8 cellular contexts compared by ENCODE assay signal in the genomic region with DNA sequence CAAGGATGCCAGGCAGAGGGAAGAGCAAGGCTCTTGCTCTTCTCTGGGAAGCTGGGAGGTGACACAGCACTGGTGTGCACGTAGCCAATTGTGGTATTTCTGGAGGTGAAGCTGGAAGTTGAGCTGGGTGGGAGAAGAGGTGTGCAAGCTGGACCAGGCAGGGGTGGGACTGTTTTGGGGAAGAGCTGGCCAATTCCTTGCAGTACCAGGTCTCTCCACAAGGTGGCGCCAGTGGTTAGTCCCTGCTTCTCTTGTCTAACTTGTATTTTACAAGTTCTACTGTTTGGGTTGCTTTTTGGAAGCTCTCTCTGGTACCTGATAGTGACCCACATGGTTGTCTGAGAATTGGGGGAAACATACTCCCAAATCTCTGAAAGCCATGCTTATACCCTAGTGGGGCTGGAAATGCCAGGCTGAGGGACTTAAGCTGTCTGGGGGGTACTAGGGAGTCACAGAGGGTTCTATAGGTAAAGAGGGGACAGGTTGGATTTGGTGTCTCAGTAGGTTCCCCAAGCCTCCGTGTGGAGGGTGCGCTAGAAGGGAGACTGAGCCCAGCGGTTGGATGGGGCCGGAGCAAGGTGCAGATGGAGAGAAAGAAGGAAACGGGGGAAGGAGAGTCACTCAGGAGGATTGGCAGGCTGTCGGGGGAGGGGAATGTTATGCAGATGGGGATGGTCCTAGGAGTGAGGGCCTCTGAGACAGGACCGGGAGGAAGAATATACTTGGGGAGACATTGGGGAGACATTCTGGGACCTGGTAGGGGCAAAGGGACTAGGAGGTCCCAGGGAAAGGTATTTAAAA. TPM values are rescaled to one million over a fixed set of nuclear protein-coding genes. Genes with fewer than 3 reads are reported as not detected.
A peak's percentile ranks its signal among the peaks of the same experiment; 100 is the strongest.
DNase-seq lines count a peak whose midpoint lies in the region; ATAC-seq and TF ChIP-seq lines count a peak whose summit lies in the region.

No MANE protein-coding gene starts in this region.

- no peaks in the 10 kb centered on the region for H3K36me3 Mint-ChIP-seq in neural crest cell (ENCODE audit: low read depth)

- no peak for ATAC-seq in GM21447 (IDR thresholded peaks at IDR 0.05; ENCODE audit: unreplicated experiment)

- no peaks in the 10 kb centered on the region for H3K36me3 ChIP-seq in transverse colon

- no peak overlapping the region for H3K4me3 Mint-ChIP-seq in neural crest cell

- H3K9me3 ChIP-seq in transverse colon: no peaks in the 10 kb centered on the region

- no peaks in the 10 kb centered on the region for H3K27me3 Mint-ChIP-seq in neural crest cell (ENCODE audit: low read depth)

- H3K27me3 ChIP-seq in transverse colon: peaks cover 22% of the 10 kb centered on the region

- 66 to 78% methylated on average over 6 to 9 of the region's 9 CpGs for WGBS in transverse colon (ENCODE audit: low coverage in 1 of 2), 2 donors

- peaks cover 31% of the 10 kb centered on the region for H3K4me1 Mint-ChIP-seq in neural crest cell

- no peak for TF ChIP-seq POLR2A in transverse colon (IDR thresholded peaks at IDR 0.05)

- H3K27ac Mint-ChIP-seq in neural crest cell (ENCODE audit: unreplicated experiment): peak overlapping the region; percentile 70

- H3K4me1 ChIP-seq in transverse colon: peaks cover 14 to 28% (median 23%) of the 10 kb centered on the region in 4 donors

- H3K27ac ChIP-seq in transverse colon: no peak overlapping the region

- intact Hi-C loops in transverse colon (cut with DNase I; ENCODE audit: low total_unique reads): loop anchor here (5.0 kb wide), 1 partner anchor 228 kb away; no protein-coding TSS in a partner anchor

- H3K9me3 Mint-ChIP-seq in neural crest cell: no peaks in the 10 kb centered on the region

- peak; percentile 12 for DNase-seq in NK-92 treated with Interleukin-12 subunit alpha and Interleukin-12 subunit beta, amount 100 ng/mL, for 24 hours (lab: John Stamatoyannopoulos, UW)
- DNase-seq in NK-92 (lab: John Stamatoyannopoulos, UW; ENCODE audit: unreplicated experiment) (no peak), NCI-H2227 treated with DMSO at 0.1 percent for 48 hours (lab: John Stamatoyannopoulos, UW) (peak; percentile 57), epithelial cell of proximal tubule (ENCODE audit: low read depth) (no peak), neural crest cell (ENCODE audit: low read depth, low spot score) (peak; percentile 85), transverse colon (peak; percentile 62)
- DNase-seq in activated CD8-positive, alpha-beta memory T cell treated with anti-CD3 and anti-CD28 coated beads, Interleukin-2, amount 50 U/mL, for 4 hours: peak; percentile 61

- no peak for TF ChIP-seq EP300 in transverse colon (IDR thresholded peaks at IDR 0.05; ENCODE audit: low read depth)

- H3K4me3 ChIP-seq in epithelial cell of proximal tubule (ENCODE audit: low read depth, low read length) (peak overlapping the region; percentile 69), transverse colon (no peak overlapping the region)

- in situ Hi-C loops in transverse colon (cut with MboI; ENCODE audit: low pct_ligation_motif_present in 1 of 4, low pct_unique_long_range_greater_than_20kb in 1 of 4, low sequenced_read_pairs in 3 of 4): no loop called here

- TF ChIP-seq CTCF in epithelial cell of proximal tubule (conservative IDR thresholded peaks at IDR 0.05; ENCODE audit: low read depth, low read length): peak; percentile 99
- TF ChIP-seq CTCF in neural crest cell (conservative IDR thresholded peaks at IDR 0.05): peak; percentile 96
- TF ChIP-seq CTCF in transverse colon (IDR thresholded peaks at IDR 0.05): peak; percentile 87 to 98 (median 96)

RNA-seq across cellular contexts. Expression of gene HPN, which starts 3.0 kb away (rescaled TPM):
- total RNA-seq in epithelial cell of proximal tubule: 2.0 TPM in 1 of 2 replicates, not detected in the other
- 0.26 and 0.27 TPM in 2 replicates for total RNA-seq in neural crest cell
- total RNA-seq in transverse colon: under 1 TPM in 2 of 4 donors, not detected in 2; 0.32 to 0.68 TPM

RNA-seq across cellular contexts. Expression of gene SCN1B, which starts 14.2 kb away (rescaled TPM):
- total RNA-seq in epithelial cell of proximal tubule (1.3 and 1.5 TPM in 2 replicates), neural crest cell (1.7 and 1.9 TPM in 2 replicates), transverse colon (10 to 100 TPM in 1 of 4 donors, 1 to 10 TPM in 2, under 1 TPM in 1; 0.60 to 14.2 (median 3.2) TPM)

RNA-seq across cellular contexts. Expression of gene GRAMD1A, which starts 44.4 kb away (rescaled TPM):
- total RNA-seq in epithelial cell of proximal tubule (55.0 and 67.7 TPM in 2 replicates), neural crest cell (100 and 103 TPM in 2 replicates), transverse colon (10 to 100 TPM; 14.2 to 32.1 (median 21.6) TPM)

Comparison
In these comparisons a context has a peak if more than half of its experiments do, and no peak if none do; other contexts are left out.
1. DNase-seq: peak in NK-92 treated with Interleukin-12 subunit alpha and Interleukin-12 subunit beta, amount 100 ng/mL, for 24 hours (single experiment), NCI-H2227 treated with DMSO at 0.1 percent for 48 hours (single experiment), activated CD8-positive, alpha-beta memory T cell treated with anti-CD3 and anti-CD28 coated beads, Interleukin-2, amount 50 U/mL, for 4 hours (single experiment), neural crest cell (single experiment) and transverse colon (single experiment); none in NK-92 (single experiment) and epithelial cell of proximal tubule (single experiment).
2. Peak in every context shown above with its lines, with median percentiles within 50 percentile points of each other: CTCF ChIP-seq.